8 cellular contexts compared by ENCODE assay signal in genomic region chr6:13575377-13575775, GRCh38. TPM values are rescaled to one million over a fixed set of nuclear protein-coding genes. Genes with fewer than 3 reads are reported as not detected.
DNase-seq lines count a peak whose midpoint lies in the region; ATAC-seq and TF ChIP-seq lines count a peak whose summit lies in the region.

No MANE protein-coding gene starts in this region.

- peak overlapping the region; percentile 58 for H3K4me3 ChIP-seq in H7 (ENCODE audit: insufficient read depth, low read depth, low read length)

- no peak for ATAC-seq in GM21515 (IDR thresholded peaks at IDR 0.05; ENCODE audit: unreplicated experiment)

- DNase-seq in H7 (no peak), glutamatergic neuron (no peak), kidney glomerular epithelial cell (lab: John Stamatoyannopoulos, UW) (no peak), KG1 (lab: John Stamatoyannopoulos, UW) (no peak)
- no peak for DNase-seq in activated CD4-positive, alpha-beta memory T cell treated with anti-CD3 and anti-CD28 coated beads for 36 hours
- DNase-seq in stimulated activated CD8-positive, alpha-beta memory T cell treated with anti-CD3 and anti-CD28 coated beads, Interleukin-2, amount 100 ng/mL, for 1 hour (ENCODE audit: low read depth in 2 of 2), result peak; percentile 31 to 48
- no peak for DNase-seq in stimulated activated CD4-positive, alpha-beta T cell treated with anti-CD3 and anti-CD28 coated beads, Interleukin-4, amount 100 ng/mL, for 24 hours

- H3K4me1 Mint-ChIP-seq in activated CD4-positive, alpha-beta memory T cell treated with anti-CD3 and anti-CD28 coated beads for 36 hours (ENCODE audit: low read depth), result peaks cover 13% of the 10 kb centered on the region
- H3K4me1 Mint-ChIP-seq in glutamatergic neuron (ENCODE audit: low read depth, unreplicated experiment), result no peaks in the 10 kb centered on the region

- POLR2A ChIA-PET in activated CD4-positive, alpha-beta memory T cell treated with anti-CD3 and anti-CD28 coated beads for 36 hours (lab: Charles Lee), result interaction anchor here (0.7 to 2.0 kb wide), 10 partner anchors 29 to 246 kb away, joined by 3 to 39 read pairs (median 8); partner anchors contain the start of genes GFOD1, NOL7 and TBC1D7

- intact Hi-C loops in activated CD4-positive, alpha-beta memory T cell treated with anti-CD3 and anti-CD28 coated beads for 36 hours (cut with micrococcal nuclease), result loop anchor here (1.0 to 10.0 kb wide), 6 partner anchors 89 to 499 kb away; partner anchors contain the start of gene TBC1D7

- H3K27ac Mint-ChIP-seq in activated CD4-positive, alpha-beta memory T cell treated with anti-CD3 and anti-CD28 coated beads for 36 hours, result peak overlapping the region; percentile 100
- H3K27ac Mint-ChIP-seq in glutamatergic neuron (ENCODE audit: unreplicated experiment), result peak overlapping the region; percentile 86

- peaks cover 6% of the 10 kb centered on the region for H3K9me3 Mint-ChIP-seq in activated CD4-positive, alpha-beta memory T cell treated with anti-CD3 and anti-CD28 coated beads for 36 hours
- H3K9me3 Mint-ChIP-seq in glutamatergic neuron (ENCODE audit: unreplicated experiment), result no peaks in the 10 kb centered on the region

- CTCF ChIA-PET in activated CD4-positive, alpha-beta memory T cell treated with anti-CD3 and anti-CD28 coated beads for 36 hours (lab: Charles Lee), result interaction anchor here (0.5 to 5.2 kb wide), 42 partner anchors 9 to 664 kb away, joined by 3 to 76 read pairs (median 6); partner anchors contain the start of genes GFOD1, MCUR1, NOL7 and TBC1D7

- peak overlapping the region; percentile 98 for H3K4me3 Mint-ChIP-seq in activated CD4-positive, alpha-beta memory T cell treated with anti-CD3 and anti-CD28 coated beads for 36 hours
- H3K4me3 Mint-ChIP-seq in glutamatergic neuron (ENCODE audit: unreplicated experiment), result peak overlapping the region; percentile 96

- no peaks in the 10 kb centered on the region for H3K27me3 ChIP-seq in H7 (ENCODE audit: control insufficient read depth, insufficient read depth, low read length)

- H3K36me3 Mint-ChIP-seq in activated CD4-positive, alpha-beta memory T cell treated with anti-CD3 and anti-CD28 coated beads for 36 hours, result peaks cover 3% of the 10 kb centered on the region
- no peaks in the 10 kb centered on the region for H3K36me3 Mint-ChIP-seq in glutamatergic neuron (ENCODE audit: unreplicated experiment)

- no peaks in the 10 kb centered on the region; the same call in 1 of the 2 replicates for H3K36me3 ChIP-seq in H7 (replicated peaks; ENCODE audit: control insufficient read depth, insufficient read depth, low read length)

- peak; percentile 92 for TF ChIP-seq CTCF in glutamatergic neuron (IDR thresholded peaks at IDR 0.05; ENCODE audit: partially characterized antibody, unreplicated experiment)

- no peaks in the 10 kb centered on the region for H3K27me3 Mint-ChIP-seq in activated CD4-positive, alpha-beta memory T cell treated with anti-CD3 and anti-CD28 coated beads for 36 hours
- peaks cover 3% of the 10 kb centered on the region for H3K27me3 Mint-ChIP-seq in glutamatergic neuron (ENCODE audit: unreplicated experiment)

RNA-seq across cellular contexts. Expression of gene SIRT5, which starts 1.0 kb away (rescaled TPM):
- total RNA-seq in H7 (2014; rRNA removed; shearing (Covaris generic)), result 9.8 and 15.5 TPM in 2 replicates
- 10 to 100 TPM in 1 of 2 experiments, 1 to 10 TPM in 1; 9.9 to 10.4 TPM for total RNA-seq in activated CD4-positive, alpha-beta memory T cell treated with anti-CD3 and anti-CD28 coated beads for 36 hours
- total RNA-seq in glutamatergic neuron (ENCODE audit: unreplicated experiment), result 4.9 TPM

RNA-seq across cellular contexts. Expression of gene NOL7, which starts 39.8 kb away (rescaled TPM):
- total RNA-seq in H7 (2014; rRNA removed; shearing (Covaris generic)), result 46.9 and 58.8 TPM in 2 replicates
- total RNA-seq in activated CD4-positive, alpha-beta memory T cell treated with anti-CD3 and anti-CD28 coated beads for 36 hours, result 10 to 100 TPM; 88.0 to 94.9 TPM
- total RNA-seq in glutamatergic neuron (ENCODE audit: unreplicated experiment), result 28.0 TPM

Comparison
In these comparisons a context has a peak if more than half of its experiments do, and no peak if none do; other contexts are left out.
1. DNase-seq: peak in stimulated activated CD8-positive, alpha-beta memory T cell treated with anti-CD3 and anti-CD28 coated beads, Interleukin-2, amount 100 ng/mL, for 1 hour (2 of 2); none in H7 (single experiment), activated CD4-positive, alpha-beta memory T cell treated with anti-CD3 and anti-CD28 coated beads for 36 hours (single experiment), glutamatergic neuron (single experiment), kidney glomerular epithelial cell (single experiment), KG1 (single experiment) and stimulated activated CD4-positive, alpha-beta T cell treated with anti-CD3 and anti-CD28 coated beads, Interleukin-4, amount 100 ng/mL, for 24 hours (single experiment).